ENCODE assay signal across 1 cellular context in genomic region chrX:19682712-19683331, GRCh38.
TF ChIP-seq lines count a peak whose summit lies in the region.

No MANE protein-coding gene starts in this region.

TF ChIP-seq in GM12878, 131 proteins besides CTCF, POLR2A, EP300 and RAD21 (continued from another document):
- TF ChIP-seq IRF5 (IDR thresholded peaks at IDR 0.05; ENCODE audit: borderline replicate concordance) = no peak
- TF ChIP-seq CREB1 (IDR thresholded peaks at IDR 0.05; ENCODE audit: low read depth) = peak; percentile 44; the same call in 1 of the 2 replicates
- no peak for TF ChIP-seq TAF1 (IDR thresholded peaks at IDR 0.05; ENCODE audit: borderline replicate concordance, low read depth, low read length)
- TF ChIP-seq SREBF2 (IDR thresholded peaks at IDR 0.05; ENCODE audit: low read length) = no peak
- TF ChIP-seq ATF2 (IDR thresholded peaks at IDR 0.05; ENCODE audit: low read length) = peak; percentile 18; the same call in 1 of the 2 replicates
- no peak for TF ChIP-seq TCF12 (IDR thresholded peaks at IDR 0.05; ENCODE audit: low read depth, low read length)
- no peak for TF ChIP-seq ETV6 (conservative IDR thresholded peaks at IDR 0.05 in 1 of 2, IDR thresholded peaks at IDR 0.05 in 1 of 2; ENCODE audit: borderline replicate concordance in 1 of 2, low read depth in 1 of 2)
- TF ChIP-seq REST (IDR thresholded peaks at IDR 0.05; ENCODE audit: low read depth, low read length) = no peak
- no peak for TF ChIP-seq PML (IDR thresholded peaks at IDR 0.05; ENCODE audit: low read length)
- TF ChIP-seq NRF1 (conservative IDR thresholded peaks at IDR 0.05; ENCODE audit: low read depth, low read length) = no peak
- TF ChIP-seq BMI1 (IDR thresholded peaks at IDR 0.05; ENCODE audit: borderline replicate concordance) = peak; percentile 79
- no peak for TF ChIP-seq SRF (IDR thresholded peaks at IDR 0.05; ENCODE audit: low read depth in 2 of 2, low read length in 2 of 2)
- peak; percentile 69 for TF ChIP-seq ATF7 (IDR thresholded peaks at IDR 0.05; ENCODE audit: low read depth)
- peak; percentile 40; the same call in 1 of the 2 replicates for TF ChIP-seq MTA2 (IDR thresholded peaks at IDR 0.05; ENCODE audit: low read depth)
- no peak for TF ChIP-seq SMARCA5 (IDR thresholded peaks at IDR 0.05)
- TF ChIP-seq JUNB (IDR thresholded peaks at IDR 0.05) = peak; percentile 41
